In the genomic region with DNA sequence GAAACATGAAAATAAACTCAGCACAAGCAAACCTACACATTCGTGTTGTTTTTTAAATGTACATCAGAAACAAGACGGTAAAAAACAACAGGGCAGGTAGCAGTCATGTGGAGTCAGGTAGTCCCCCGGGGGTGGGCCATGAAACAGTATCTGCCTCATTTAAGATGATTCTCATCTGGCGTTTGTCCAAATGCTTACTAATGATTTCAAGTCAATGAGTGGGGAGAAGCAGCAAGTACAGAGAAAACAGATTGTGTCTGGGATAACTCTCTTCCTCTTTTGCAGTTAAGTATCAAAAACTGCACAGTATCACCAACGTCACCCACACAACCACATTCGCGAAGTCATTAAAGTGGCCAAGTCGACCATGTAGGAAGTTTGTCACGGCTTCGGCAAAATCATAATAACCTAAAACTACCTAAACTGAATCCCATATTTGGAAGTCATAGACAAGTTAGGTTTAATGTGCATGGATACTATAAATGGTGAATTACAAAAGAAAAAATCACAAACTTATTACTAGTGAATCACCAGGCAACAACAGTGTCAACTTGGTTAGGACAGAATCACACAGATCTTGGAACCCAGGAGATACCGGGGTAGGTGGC, we compare ENCODE assay signal across 1 cellular context.
TF ChIP-seq lines count a peak whose summit lies in the region.

No MANE protein-coding gene starts in this region.

TF ChIP-seq in H1, 55 proteins besides CTCF, POLR2A, EP300 and RAD21:
- no peak for TF ChIP-seq TBP (IDR thresholded peaks at IDR 0.05; ENCODE audit: low read depth, low read length)
- no peak for TF ChIP-seq TEAD4 (IDR thresholded peaks at IDR 0.05; ENCODE audit: low read depth, low read length)
- no peak for TF ChIP-seq KDM1A (IDR thresholded peaks at IDR 0.05; ENCODE audit: borderline replicate concordance, low read length)
- TF ChIP-seq SIRT6 (IDR thresholded peaks at IDR 0.05; ENCODE audit: low read length), result no peak
- TF ChIP-seq, protein P1, sequence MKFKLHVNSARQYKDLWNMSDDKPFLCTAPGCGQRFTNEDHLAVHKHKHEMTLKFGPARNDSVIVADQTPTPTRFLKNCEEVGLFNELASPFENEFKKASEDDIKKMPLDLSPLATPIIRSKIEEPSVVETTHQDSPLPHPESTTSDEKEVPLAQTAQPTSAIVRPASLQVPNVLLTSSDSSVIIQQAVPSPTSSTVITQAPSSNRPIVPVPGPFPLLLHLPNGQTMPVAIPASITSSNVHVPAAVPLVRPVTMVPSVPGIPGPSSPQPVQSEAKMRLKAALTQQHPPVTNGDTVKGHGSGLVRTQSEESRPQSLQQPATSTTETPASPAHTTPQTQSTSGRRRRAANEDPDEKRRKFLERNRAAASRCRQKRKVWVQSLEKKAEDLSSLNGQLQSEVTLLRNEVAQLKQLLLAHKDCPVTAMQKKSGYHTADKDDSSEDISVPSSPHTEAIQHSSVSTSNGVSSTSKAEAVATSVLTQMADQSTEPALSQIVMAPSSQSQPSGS (IDR thresholded peaks at IDR 0.05; ENCODE audit: low read length), result no peak
- TF ChIP-seq TCF12 (IDR thresholded peaks at IDR 0.05; ENCODE audit: low read depth, low read length), result no peak
- TF ChIP-seq SP1 (IDR thresholded peaks at IDR 0.05; ENCODE audit: low read depth, low read length), result no peak
- no peak for TF ChIP-seq SIN3A (conservative IDR thresholded peaks at IDR 0.05 in 1 of 2, IDR thresholded peaks at IDR 0.05 in 1 of 2; ENCODE audit: low read depth in 1 of 2, low read length in 2 of 2)
- TF ChIP-seq SAP30 (IDR thresholded peaks at IDR 0.05; ENCODE audit: insufficient read depth, insufficient replicate concordance, low read length), result no peak
- no peak for TF ChIP-seq JUN (IDR thresholded peaks at IDR 0.05; ENCODE audit: low read depth, low read length)
- TF ChIP-seq CBX5 (IDR thresholded peaks at IDR 0.05; ENCODE audit: low read depth, low read length), result no peak
- TF ChIP-seq BCL11A (IDR thresholded peaks at IDR 0.05; ENCODE audit: low read depth in 2 of 2, low read length in 2 of 2), result no peak
- no peak for TF ChIP-seq SP2 (IDR thresholded peaks at IDR 0.05; ENCODE audit: low read length)
- TF ChIP-seq EGR1 (IDR thresholded peaks at IDR 0.05; ENCODE audit: borderline replicate concordance, low read depth, low read length), result no peak
- TF ChIP-seq, protein P2, sequence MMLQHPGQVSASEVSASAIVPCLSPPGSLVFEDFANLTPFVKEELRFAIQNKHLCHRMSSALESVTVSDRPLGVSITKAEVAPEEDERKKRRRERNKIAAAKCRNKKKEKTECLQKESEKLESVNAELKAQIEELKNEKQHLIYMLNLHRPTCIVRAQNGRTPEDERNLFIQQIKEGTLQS (IDR thresholded peaks at IDR 0.05; ENCODE audit: insufficient read depth, low read depth, low read length), result no peak
- TF ChIP-seq SIX5 (IDR thresholded peaks at IDR 0.05; ENCODE audit: low read depth, low read length), result no peak
- TF ChIP-seq BACH1 (IDR thresholded peaks at IDR 0.05; ENCODE audit: low read length), result no peak
- no peak for TF ChIP-seq KDM5A (IDR thresholded peaks at IDR 0.05; ENCODE audit: low read length)
- TF ChIP-seq GTF2F1 (IDR thresholded peaks at IDR 0.05; ENCODE audit: borderline replicate concordance, low read depth, low read length), result no peak
- no peak for TF ChIP-seq MAFK (IDR thresholded peaks at IDR 0.05; ENCODE audit: low read depth, low read length)
